Comparison of ENCODE assay signal across 1 cellular context in genomic region chr4:38621004-38621684, GRCh38.
A peak's percentile ranks its signal among the peaks of the same experiment; 100 is the strongest.
TF ChIP-seq lines count a peak whose summit lies in the region.

No MANE protein-coding gene starts in this region.

TF ChIP-seq in K562, 482 proteins besides CTCF, POLR2A, EP300 and RAD21 (continued from another document and continues in another):
- TF ChIP-seq ZNF174 (CRISPR knock-in tag; IDR thresholded peaks at IDR 0.05) (no peak), E2F3 (CRISPR knock-in tag; IDR thresholded peaks at IDR 0.05) (no peak), FOXA1 (IDR thresholded peaks at IDR 0.05; ENCODE audit: borderline replicate concordance) (no peak), HSF4 (CRISPR knock-in tag; IDR thresholded peaks at IDR 0.05; ENCODE audit: borderline replicate concordance) (no peak), NBN (IDR thresholded peaks at IDR 0.05; ENCODE audit: low read depth) (peak; percentile 65), KDM5B (IDR thresholded peaks at IDR 0.05; ENCODE audit: insufficient replicate concordance, low read depth, low read length) (no peak), ZNF253 (CRISPR knock-in tag; conservative IDR thresholded peaks at IDR 0.05) (no peak), HMG20A (CRISPR knock-in tag; conservative IDR thresholded peaks at IDR 0.05) (no peak), CHD2 (IDR thresholded peaks at IDR 0.05; ENCODE audit: low read depth, low read length) (no peak), KDM1A (IDR thresholded peaks at IDR 0.05) (no peak; a peak in 1 of 4 replicates), EWSR1 (IDR thresholded peaks at IDR 0.05; ENCODE audit: borderline replicate concordance, low read depth, partially characterized antibody) (no peak), MEF2D (tag; conservative IDR thresholded peaks at IDR 0.05; ENCODE audit: low read depth) (0 out of 2 replicates have a peak, but pooled peaks have one; percentile 33), SP2 (IDR thresholded peaks at IDR 0.05; ENCODE audit: extremely low read depth, low read depth, low read length, poor library complexity, severe bottlenecking) (no peak), SMARCB1 (IDR thresholded peaks at IDR 0.05; ENCODE audit: insufficient read length, low read depth) (peak; percentile 34), EP400 (IDR thresholded peaks at IDR 0.05) (peak; percentile 90), MCM7 (IDR thresholded peaks at IDR 0.05) (no peak), CHD7 (IDR thresholded peaks at IDR 0.05; ENCODE audit: low read depth, low read length) (no peak), GATAD2A (IDR thresholded peaks at IDR 0.05) (peak; percentile 52; the same call in 1 of the 2 replicates), FOXK2 (conservative IDR thresholded peaks at IDR 0.05 in 1 of 2, IDR thresholded peaks at IDR 0.05 in 1 of 2; ENCODE audit: low read depth in 2 of 2) (peak; percentile 80 to 82), MBD2 (IDR thresholded peaks at IDR 0.05; ENCODE audit: borderline replicate concordance, low read depth) (no peak), PHF8 (IDR thresholded peaks at IDR 0.05; ENCODE audit: borderline replicate concordance, low read length) (peak; percentile 18; the same call in 1 of the 2 replicates), RCOR1 (IDR thresholded peaks at IDR 0.05; ENCODE audit: borderline replicate concordance in 1 of 2, low read depth in 2 of 2, low read length in 2 of 2) (peak; percentile 35 to 87; a peak in 3 of 4 replicates), MIER1 (IDR thresholded peaks at IDR 0.05; ENCODE audit: low read depth) (no peak), ZKSCAN8 (CRISPR knock-in tag; IDR thresholded peaks at IDR 0.05) (0 out of 2 replicates have a peak, but pooled peaks have one; percentile 33), ZBTB12 (CRISPR knock-in tag; IDR thresholded peaks at IDR 0.05) (no peak), ATF4 (CRISPR knock-in tag; IDR thresholded peaks at IDR 0.05) (peak; percentile 96), ZKSCAN3 (CRISPR knock-in tag; IDR thresholded peaks at IDR 0.05) (no peak), ZNF592 (IDR thresholded peaks at IDR 0.05) (peak; percentile 59; the same call in 1 of the 2 replicates), XRCC3 (IDR thresholded peaks at IDR 0.05) (no peak), ZNF511 (CRISPR knock-in tag; IDR thresholded peaks at IDR 0.05) (no peak), ZSCAN32 (CRISPR knock-in tag; IDR thresholded peaks at IDR 0.05) (peak; percentile 86), SREBF1 (IDR thresholded peaks at IDR 0.05; ENCODE audit: borderline replicate concordance, low read depth, low read length) (no peak), CBFA2T2 (conservative IDR thresholded peaks at IDR 0.05) (peak; percentile 65), KLF6 (CRISPR knock-in tag; IDR thresholded peaks at IDR 0.05; ENCODE audit: borderline replicate concordance) (peak; percentile 34; the same call in 1 of the 2 replicates), TOE1 (IDR thresholded peaks at IDR 0.05; ENCODE audit: borderline replicate concordance) (peak; percentile 39; the same call in 1 of the 2 replicates), TOE1 (CRISPR knock-in tag; IDR thresholded peaks at IDR 0.05; ENCODE audit: borderline replicate concordance, low read depth) (no peak), ZNF24 (IDR thresholded peaks at IDR 0.05) (peak; percentile 54), ATF7 (IDR thresholded peaks at IDR 0.05) (peak; percentile 95), NFRKB (IDR thresholded peaks at IDR 0.05; ENCODE audit: low read depth) (peak; percentile 25), ATF6 (CRISPR knock-in tag; IDR thresholded peaks at IDR 0.05) (0 out of 2 replicates have a peak, but pooled peaks have one; percentile 58), DPF2 (IDR thresholded peaks at IDR 0.05) (peak; percentile 90), HNRNPH1 (optimal IDR thresholded peaks at IDR 0.05; ENCODE audit: low read depth, low read length) (no peak), ELF1 (tag; IDR thresholded peaks at IDR 0.05) (no peak)
